ENCODE assay signal across 4 cellular contexts in genomic region chr9:66992450-66992849, GRCh38. TPM values are rescaled to one million over a fixed set of nuclear protein-coding genes. Genes with fewer than 3 reads are reported as not detected.
"Had no signal": no experiment of that assay in that cellular context is flagged by ENCODE, and none has a peak within 500 bp of the region (broad histone marks: within the 10 kb centered on the region; RNA-seq: fewer than 3 reads in every experiment).

TSS of gene SPATA31A3 (minus strand) at chr9:66992550. CDS start at chr9:66992521, 29 bp downstream.

RNA-seq across cellular contexts. Expression of gene SPATA31A3, which starts in this region (rescaled TPM):
- total RNA-seq: LHCN-M2, M059J, MCF 10A, NCI-H460 had no signal
